Comparison of ENCODE assay signal across 13 cellular contexts in genomic region chr12:133264668-133265067, GRCh38. TPM values are rescaled to one million over a fixed set of nuclear protein-coding genes. Genes with fewer than 3 reads are reported as not detected.
DNase-seq lines count a peak whose midpoint lies in the region; ATAC-seq, FAIRE-seq and TF ChIP-seq lines count a peak whose summit lies in the region.
"Not testable (repeated sequence)": the region's sequence is repeated elsewhere in the genome, so short reads cannot be mapped to it uniquely, and the experiment has no call there.
"Had no signal": no experiment of that assay in that cellular context is flagged by ENCODE, and none has a peak within 500 bp of the region (broad histone marks: within the 10 kb centered on the region; RNA-seq: fewer than 3 reads in every experiment).

No MANE protein-coding gene starts in this region.

- TF ChIP-seq POLR2A in K562 (conservative IDR thresholded peaks at IDR 0.05): not testable (repeated sequence)

- peaks cover 7 to 13% of the 10 kb centered on the region in 2 donors for H3K9me3 Mint-ChIP-seq in stimulated activated naive CD8-positive, alpha-beta T cell treated with anti-CD3 and anti-CD28 coated beads, Interleukin-15, amount 100 ng/mL, for 72 hours

- H2AFZ ChIP-seq in K562 (ENCODE audit: low read depth, low read length): not testable (repeated sequence)

- not testable (repeated sequence) for H3K36me3 ChIP-seq in adipocyte (ENCODE audit: control insufficient read depth, insufficient read depth, low read length, severe bottlenecking); K562 (ENCODE audit: control insufficient read depth, insufficient read depth, low read length); mucosa of descending colon (ENCODE audit: low read depth)

- H4K20me1 ChIP-seq in K562 (replicated peaks; ENCODE audit: control insufficient read depth, insufficient read depth, low read length): not testable (repeated sequence)

- not testable (repeated sequence) for H3K27me3 Mint-ChIP-seq in stimulated activated naive CD8-positive, alpha-beta T cell treated with anti-CD3 and anti-CD28 coated beads, Interleukin-15, amount 100 ng/mL, for 72 hours

- CTCF ChIA-PET in K562 (lab: Yijun Ruan, JAX; ENCODE audit: low intra/inter-chr PET ratio): not testable (repeated sequence)

- not testable (repeated sequence) for H3K4me3 ChIP-seq in adipocyte (ENCODE audit: low read length); K562; fibroblast of villous mesenchyme (ENCODE audit: low read depth, low read length); mucosa of descending colon

- DNase-seq in KBM-7 (peak; percentile 18), adipocyte (ENCODE audit: low read depth) (peak; percentile 8), fibroblast of villous mesenchyme (ENCODE audit: low read depth) (peak; percentile 11)
- DNase-seq in K562 (ENCODE audit: extremely low read depth in 1 of 4, low spot score in 3 of 4); mucosa of descending colon; stimulated activated naive CD8-positive, alpha-beta T cell treated with anti-CD3 and anti-CD28 coated beads, Interleukin-15, amount 100 ng/mL, for 72 hours: not testable (repeated sequence)

- 66% methylated on average over 8 of the region's 11 CpGs for WGBS in K562 (ENCODE audit: insufficient coverage, low coverage, missing lambda C conversion rate)

- H3K9me3 ChIP-seq in adipocyte (ENCODE audit: control insufficient read depth, low read length); K562 (replicated peaks; ENCODE audit: control insufficient read depth, insufficient read depth, low read depth, low read length); mucosa of descending colon: not testable (repeated sequence)

- POLR2A ChIA-PET in K562 (lab: Yijun Ruan, JAX): not testable (repeated sequence)

- H3K27me3 ChIP-seq in adipocyte (replicated peaks; ENCODE audit: control insufficient read depth, insufficient read depth, low read length); K562 (ENCODE audit: control insufficient read depth in 2 of 2, insufficient read depth in 2 of 2, low read length in 2 of 2): not testable (repeated sequence)

- not testable (repeated sequence) for H3K4me2 ChIP-seq in K562 (ENCODE audit: insufficient read depth, low read length)

- not testable (repeated sequence) for H3K4me1 ChIP-seq in adipocyte (ENCODE audit: control insufficient read depth, insufficient read depth, low read length); K562 (replicated peaks in 1 of 2; ENCODE audit: control insufficient read depth in 2 of 2, insufficient read depth in 2 of 2, low read length in 2 of 2); mucosa of descending colon (ENCODE audit: low read depth)

- not testable (repeated sequence) for H3K27ac ChIP-seq in K562 (ENCODE audit: extremely low read depth, low read depth, low read length)

- H3K79me2 ChIP-seq in K562 (ENCODE audit: control insufficient read depth, insufficient read depth, low read length): not testable (repeated sequence)

- H3K4me3 Mint-ChIP-seq in stimulated activated naive CD8-positive, alpha-beta T cell treated with anti-CD3 and anti-CD28 coated beads, Interleukin-15, amount 100 ng/mL, for 72 hours: not testable (repeated sequence)

- not testable (repeated sequence) for H3K9ac ChIP-seq in adipocyte (ENCODE audit: low read length); K562 (ENCODE audit: insufficient read depth in 1 of 2, low read depth in 2 of 2, low read length in 2 of 2)

- in situ Hi-C loops in KBM-7 (cut with MboI; ENCODE audit: low pct_unique_long_range_greater_than_20kb, low sequenced_read_pairs); K562 (cut with MboI): not testable (repeated sequence)

- not testable (repeated sequence) for FAIRE-seq in K562 (lab: Jason Lieb, UNC)

- not testable (repeated sequence) for H3K9me1 ChIP-seq in K562 (ENCODE audit: control insufficient read depth, insufficient read depth, low read length)

- ATAC-seq in K562: not testable (repeated sequence)
- ATAC-seq in esophagus mucosa (peak; percentile 37), mucosa of descending colon (peak; percentile 30)
- ATAC-seq in stimulated activated naive CD8-positive, alpha-beta T cell treated with anti-CD3 and anti-CD28 coated beads, Interleukin-15, amount 100 ng/mL, for 72 hours: peak; percentile 33

- intact Hi-C loops in K562 (cut with micrococcal nuclease); mucosa of descending colon (cut with DNase I, micrococcal nuclease): not testable (repeated sequence)

- not testable (repeated sequence) for TF ChIP-seq CTCF in K562 (IDR thresholded peaks at IDR 0.05 in 2 of 3, conservative IDR thresholded peaks at IDR 0.05 in 1 of 3; ENCODE audit: insufficient read depth in 2 of 3, low read depth in 1 of 3, low read length in 3 of 3); fibroblast of villous mesenchyme (IDR thresholded peaks at IDR 0.05; ENCODE audit: insufficient read depth, low read depth, low read length); mucosa of descending colon (IDR thresholded peaks at IDR 0.05)

- not testable (repeated sequence) for BruUV-seq in K562 (replicated peaks; lab: Mats Ljungman, UMichigan)

- not testable (repeated sequence) for H3K4me1 Mint-ChIP-seq in stimulated activated naive CD8-positive, alpha-beta T cell treated with anti-CD3 and anti-CD28 coated beads, Interleukin-15, amount 100 ng/mL, for 72 hours

- not testable (repeated sequence) for TF ChIP-seq RAD21 in K562 (CRISPR knock-in tag; conservative IDR thresholded peaks at IDR 0.05 in 1 of 2, IDR thresholded peaks at IDR 0.05 in 1 of 2)

- H3K27ac Mint-ChIP-seq in stimulated activated naive CD8-positive, alpha-beta T cell treated with anti-CD3 and anti-CD28 coated beads, Interleukin-15, amount 100 ng/mL, for 72 hours: not testable (repeated sequence)

- TF ChIP-seq EP300 in K562 (IDR thresholded peaks at IDR 0.05; ENCODE audit: low read length): not testable (repeated sequence)

TF ChIP-seq in K562, 482 proteins besides CTCF, POLR2A, EP300 and RAD21:
- TF ChIP-seq NBN (IDR thresholded peaks at IDR 0.05; ENCODE audit: low read depth): peak; percentile 55; the same call in 1 of the 2 replicates
- peak; percentile 73; the same call in 1 of the 2 replicates for TF ChIP-seq MCM3 (IDR thresholded peaks at IDR 0.05)

RNA-seq across cellular contexts. Expression of gene ANHX, which starts 29.0 kb away (rescaled TPM):
- total RNA-seq in K562 (2011; cell fraction: chromatin; rRNA removed; ENCODE audit: low replicate concordance): not detected in 2 replicates
- total RNA-seq in K562 (2011; cell fraction: nucleolus; rRNA removed): not detected in 2 replicates
- not detected in 2 replicates for total RNA-seq in K562 (2011; cell fraction: nucleoplasm; rRNA removed)
- total RNA-seq in K562 (2014; rRNA removed) (not detected in 2 replicates), K562 (2014; rRNA removed; fragmentation: Illumina TruSeq; extraction: Trizol) (not detected in 2 replicates), K562 (2015; rRNA removed; fragmentation: Illumina TruSeq; extraction: Trizol) (not detected in 2 replicates), K562 (2021) (not detected in 2 replicates), esophagus mucosa (not detected), fibroblast of villous mesenchyme (not detected in 2 replicates), mucosa of descending colon (not detected)
- polyA plus RNA-seq in K562 (2011; rRNA removed) (not detected in 2 replicates), K562 (2014; fragmentation: Illumina TruSeq; extraction: Trizol) (not detected in 2 replicates), K562 (2014; fragmentation: Nextera tagmentation; extraction: Ambion mirVana) (not detected), K562 (2014; rRNA removed) (not detected in 2 replicates)
- not detected in 2 replicates for polyA plus RNA-seq in K562 (2011; cell fraction: cytosol; rRNA removed)
- not detected in 2 replicates for polyA plus RNA-seq in K562 (2011; cell fraction: nucleus; rRNA removed)
- polyA plus RNA-seq in K562 (2012): not detected in 2 replicates
- polyA minus RNA-seq in K562 (2011; rRNA and poly(A)+ RNA removed): not detected in 2 replicates
- not detected in 2 replicates for polyA minus RNA-seq in K562 (2011; cell fraction: cytosol; rRNA and poly(A)+ RNA removed)
- polyA minus RNA-seq in K562 (2011; cell fraction: nucleus; rRNA and poly(A)+ RNA removed): not detected in 2 replicates
- total RNA-seq: A673; CD4-positive, alpha-beta memory T cell; CD4-positive, CD25-positive, alpha-beta regulatory T cell; CD8-positive, alpha-beta memory T cell had no signal
- polyA plus RNA-seq: AG04450; CD14-positive monocyte; CD4-positive, alpha-beta memory T cell; CD4-positive, CD25-positive, alpha-beta regulatory T cell; CD8-positive, alpha-beta memory T cell had no signal
